Comparison of ENCODE assay signal across 24 cellular contexts in genomic region chr3:19151171-19151570, GRCh38. TPM values are rescaled to one million over a fixed set of nuclear protein-coding genes. Genes with fewer than 3 reads are reported as not detected.
DNase-seq lines count a peak whose midpoint lies in the region; ATAC-seq, FAIRE-seq and TF ChIP-seq lines count a peak whose summit lies in the region.
"Had no signal": no experiment of that assay in that cellular context is flagged by ENCODE, and none has a peak within 500 bp of the region (broad histone marks: within the 10 kb centered on the region; RNA-seq: fewer than 3 reads in every experiment).

No MANE protein-coding gene starts in this region.

- H3K36me3 ChIP-seq in K562 (ENCODE audit: control insufficient read depth, insufficient read depth, low read length): no peaks in the 10 kb centered on the region
- H3K36me3 ChIP-seq in neuron (ENCODE audit: insufficient read depth, low read length): no peaks in the 10 kb centered on the region

- FAIRE-seq in K562 (lab: Jason Lieb, UNC): no peak
- peak; percentile 61 for FAIRE-seq in frontal cortex (lab: Jason Lieb, UNC)
- FAIRE-seq: GM12878 had no signal

- H3K4me1 ChIP-seq in K562 (replicated peaks in 1 of 2; ENCODE audit: control insufficient read depth in 2 of 2, insufficient read depth in 2 of 2, low read length in 2 of 2) (peaks cover 0 to 16% of the 10 kb centered on the region in 2 experiments; a peak in 2 of 5 replicates), neuron (ENCODE audit: insufficient read depth, low read length) (peaks cover 16% of the 10 kb centered on the region)

- TF ChIP-seq CTCF in natural killer cell (IDR thresholded peaks at IDR 0.05) (no peak), K562 (IDR thresholded peaks at IDR 0.05 in 2 of 3, conservative IDR thresholded peaks at IDR 0.05 in 1 of 3; ENCODE audit: insufficient read depth in 2 of 3, low read depth in 1 of 3, low read length in 3 of 3) (no peak)

- H3K4me3 Mint-ChIP-seq in natural killer cell: peak overlapping the region; percentile 26
- no peak overlapping the region for H3K4me3 Mint-ChIP-seq in natural killer cell treated with Interleukin-12 subunit alpha and Interleukin-12 subunit beta and Interleukin-15 and Interleukin-18, amount 100 ng/mL, for 72 hours
- no peak overlapping the region for H3K4me3 Mint-ChIP-seq in activated CD8-positive, alpha-beta memory T cell treated with anti-CD3 and anti-CD28 coated beads, Interleukin-2, amount 10 ng/mL, durations not matched to agents 7 days and 5 days
- H3K4me3 Mint-ChIP-seq: B cell; CD8-positive, alpha-beta memory T cell; HFFc6 had no signal

- H3K4me1 Mint-ChIP-seq in natural killer cell: peaks cover 14 to 24% of the 10 kb centered on the region in 2 donors
- H3K4me1 Mint-ChIP-seq in natural killer cell treated with Interleukin-12 subunit alpha and Interleukin-12 subunit beta and Interleukin-15 and Interleukin-18, amount 100 ng/mL, for 72 hours (ENCODE audit: low read depth in 2 of 2): peaks cover 14 to 16% of the 10 kb centered on the region in 2 donors
- peaks cover 14% of the 10 kb centered on the region for H3K4me1 Mint-ChIP-seq in activated CD8-positive, alpha-beta memory T cell treated with anti-CD3 and anti-CD28 coated beads, Interleukin-2, amount 10 ng/mL, durations not matched to agents 7 days and 5 days

- DNase-seq in natural killer cell (no peak), K562 (ENCODE audit: extremely low read depth in 1 of 4, low spot score in 3 of 4) (no peak), frontal cortex (ENCODE audit: low spot score in 2 of 2) (no peak), OCI-M2 (lab: John Stamatoyannopoulos, UW; ENCODE audit: unreplicated experiment) (no peak), NCI-H1436 (lab: John Stamatoyannopoulos, UW) (no peak)
- DNase-seq in natural killer cell treated with Interleukin-12 subunit alpha and Interleukin-12 subunit beta and Interleukin-15 and Interleukin-18, amount 100 ng/mL, for 72 hours (ENCODE audit: low spot score): no peak
- no peak for DNase-seq in activated CD8-positive, alpha-beta memory T cell treated with anti-CD3 and anti-CD28 coated beads, Interleukin-2, amount 10 ng/mL, durations not matched to agents 7 days and 5 days
- DNase-seq: 8988T; C1 segment of cervical spinal cord; CD4-positive, CD25-positive, alpha-beta regulatory T cell; CD8-positive, alpha-beta memory T cell; COR-L47; DMS 273 treated with DMSO at 0.1 percent for 48 hours; DMS53; DND-41; EL; GOT3; H7; HFFc6 had no signal

- POLR2A ChIA-PET in K562 (lab: Yijun Ruan, JAX): no interaction called here

- no peaks in the 10 kb centered on the region for H3K36me3 Mint-ChIP-seq in natural killer cell
- peaks cover 9% of the 10 kb centered on the region for H3K36me3 Mint-ChIP-seq in natural killer cell treated with Interleukin-12 subunit alpha and Interleukin-12 subunit beta and Interleukin-15 and Interleukin-18, amount 100 ng/mL, for 72 hours
- peaks cover 2% of the 10 kb centered on the region for H3K36me3 Mint-ChIP-seq in activated CD8-positive, alpha-beta memory T cell treated with anti-CD3 and anti-CD28 coated beads, Interleukin-2, amount 10 ng/mL, durations not matched to agents 7 days and 5 days
- H3K36me3 Mint-ChIP-seq: CD4-positive, CD25-positive, alpha-beta regulatory T cell had no signal

- H3K9me3 Mint-ChIP-seq in natural killer cell: no peaks in the 10 kb centered on the region
- H3K9me3 Mint-ChIP-seq in natural killer cell treated with Interleukin-12 subunit alpha and Interleukin-12 subunit beta and Interleukin-15 and Interleukin-18, amount 100 ng/mL, for 72 hours: peaks cover 8% of the 10 kb centered on the region
- no peaks in the 10 kb centered on the region for H3K9me3 Mint-ChIP-seq in activated CD8-positive, alpha-beta memory T cell treated with anti-CD3 and anti-CD28 coated beads, Interleukin-2, amount 10 ng/mL, durations not matched to agents 7 days and 5 days (ENCODE audit: low read depth)
- H3K9me3 Mint-ChIP-seq: CD8-positive, alpha-beta memory T cell had no signal

- H3K27me3 Mint-ChIP-seq in natural killer cell (ENCODE audit: low read depth in 2 of 2): peaks cover 23 to 38% of the 10 kb centered on the region in 2 donors
- H3K27me3 Mint-ChIP-seq in natural killer cell treated with Interleukin-12 subunit alpha and Interleukin-12 subunit beta and Interleukin-15 and Interleukin-18, amount 100 ng/mL, for 72 hours: peaks cover 30 to 40% of the 10 kb centered on the region in 2 donors
- peaks cover 40% of the 10 kb centered on the region for H3K27me3 Mint-ChIP-seq in activated CD8-positive, alpha-beta memory T cell treated with anti-CD3 and anti-CD28 coated beads, Interleukin-2, amount 10 ng/mL, durations not matched to agents 7 days and 5 days

- H3K9me1 ChIP-seq in K562 (ENCODE audit: control insufficient read depth, insufficient read depth, low read length): no peaks in the 10 kb centered on the region

- no peak overlapping the region for H3K9ac ChIP-seq in K562 (ENCODE audit: insufficient read depth in 1 of 2, low read depth in 2 of 2, low read length in 2 of 2)

- H2AFZ ChIP-seq in K562 (ENCODE audit: low read depth, low read length) (no peak overlapping the region), neuron (ENCODE audit: low read depth, low read length) (no peak overlapping the region)

- no peak overlapping the region for H3K27ac Mint-ChIP-seq in natural killer cell
- no peak overlapping the region for H3K27ac Mint-ChIP-seq in natural killer cell treated with Interleukin-12 subunit alpha and Interleukin-12 subunit beta and Interleukin-15 and Interleukin-18, amount 100 ng/mL, for 72 hours
- H3K27ac Mint-ChIP-seq in activated CD8-positive, alpha-beta memory T cell treated with anti-CD3 and anti-CD28 coated beads, Interleukin-2, amount 10 ng/mL, durations not matched to agents 7 days and 5 days: no peak overlapping the region
- H3K27ac Mint-ChIP-seq: B cell; CD4-positive, CD25-positive, alpha-beta regulatory T cell; CD8-positive, alpha-beta memory T cell; HFFc6 had no signal

- H3K79me2 ChIP-seq in K562 (ENCODE audit: control insufficient read depth, insufficient read depth, low read length): no peaks in the 10 kb centered on the region

- no peak for TF ChIP-seq EP300 in K562 (IDR thresholded peaks at IDR 0.05; ENCODE audit: low read length)

- H3K9me3 ChIP-seq in K562 (replicated peaks; ENCODE audit: control insufficient read depth, insufficient read depth, low read depth, low read length) (no peaks in the 10 kb centered on the region), neuron (ENCODE audit: low read length) (no peaks in the 10 kb centered on the region)

- CTCF ChIA-PET in K562 (lab: Yijun Ruan, JAX; ENCODE audit: low intra/inter-chr PET ratio): no interaction called here
- CTCF ChIA-PET in activated CD8-positive, alpha-beta memory T cell treated with anti-CD3 and anti-CD28 coated beads, Interleukin-2, amount 10 ng/mL, durations not matched to agents 7 days and 5 days (lab: Charles Lee): no interaction called here

- no peaks in the 10 kb centered on the region for H3K27me3 ChIP-seq in K562 (ENCODE audit: control insufficient read depth in 2 of 2, insufficient read depth in 2 of 2, low read length in 2 of 2)
- H3K27me3 ChIP-seq in neuron (ENCODE audit: insufficient read depth, low read length): no peaks in the 10 kb centered on the region

- H3K27ac ChIP-seq in K562 (ENCODE audit: extremely low read depth, low read depth, low read length): no peak overlapping the region

- H3K4me2 ChIP-seq in K562 (ENCODE audit: insufficient read depth, low read length): no peak overlapping the region

- no peak for TF ChIP-seq RAD21 in K562 (CRISPR knock-in tag; conservative IDR thresholded peaks at IDR 0.05 in 1 of 2, IDR thresholded peaks at IDR 0.05 in 1 of 2)

- intact Hi-C loops in natural killer cell (cut with micrococcal nuclease): no loop called here
- intact Hi-C loops in K562 (cut with micrococcal nuclease): no loop called here

- WGBS in K562 (ENCODE audit: insufficient coverage, low coverage, missing lambda C conversion rate): 0% methylated on average over 1 of the region's 1 CpG

- no peak overlapping the region for H3K4me3 ChIP-seq in K562
- peak overlapping the region; percentile 75 for H3K4me3 ChIP-seq in neuron (ENCODE audit: low read length)
- H3K4me3 ChIP-seq: GM12878 had no signal

- BruUV-seq in K562 (replicated peaks; lab: Mats Ljungman, UMichigan): no TSS peak

- no peaks in the 10 kb centered on the region for H4K20me1 ChIP-seq in K562 (replicated peaks; ENCODE audit: control insufficient read depth, insufficient read depth, low read length)

- in situ Hi-C loops in K562 (cut with MboI): no loop called here

- ATAC-seq in natural killer cell (no peak), K562 (no peak)
- ATAC-seq in natural killer cell treated with Interleukin-12 subunit alpha and Interleukin-12 subunit beta and Interleukin-15 and Interleukin-18, amount 100 ng/mL, for 72 hours: no peak
- no peak for ATAC-seq in activated CD8-positive, alpha-beta memory T cell treated with anti-CD3 and anti-CD28 coated beads, Interleukin-2, amount 10 ng/mL, durations not matched to agents 7 days and 5 days
- ATAC-seq: GM12878, HCT116 had no signal

- TF ChIP-seq POLR2A in K562 (conservative IDR thresholded peaks at IDR 0.05): no peak

RNA-seq across cellular contexts. Expression of gene KCNH8, which starts 2.9 kb away (rescaled TPM):
- under 1 TPM in 1 of 3 donors, not detected in 2; 0.10 TPM for total RNA-seq in natural killer cell
- total RNA-seq in natural killer cell treated with Interleukin-12 subunit alpha and Interleukin-12 subunit beta and Interleukin-15 and Interleukin-18, amount 100 ng/mL, for 72 hours: not detected
- 0.12 TPM in 2 replicates for total RNA-seq in K562 (2011; cell fraction: chromatin; rRNA removed; ENCODE audit: low replicate concordance)
- 0.13 TPM in 1 of 2 replicates, not detected in the other for total RNA-seq in K562 (2011; cell fraction: nucleolus; rRNA removed)
- total RNA-seq in K562 (2011; cell fraction: nucleoplasm; rRNA removed): 0.15 TPM in 1 of 2 replicates, not detected in the other
- total RNA-seq in K562 (2014; rRNA removed): not detected in 2 replicates
- total RNA-seq in K562 (2014; rRNA removed; fragmentation: Illumina TruSeq; extraction: Trizol): not detected in 2 replicates
- total RNA-seq in K562 (2015; rRNA removed; fragmentation: Illumina TruSeq; extraction: Trizol): 0.04 TPM in 1 of 2 replicates, not detected in the other
- 0.02 TPM in 1 of 2 replicates, not detected in the other for total RNA-seq in K562 (2021)
- polyA plus RNA-seq in K562 (2011; rRNA removed): 0.01 TPM in 1 of 2 replicates, not detected in the other
- 0.01 TPM in 1 of 2 replicates, not detected in the other for polyA plus RNA-seq in K562 (2011; cell fraction: cytosol; rRNA removed)
- polyA plus RNA-seq in K562 (2011; cell fraction: nucleus; rRNA removed): 0.07 TPM in 2 replicates
- polyA plus RNA-seq in K562 (2012): 0.19 TPM in 1 of 2 replicates, not detected in the other
- polyA plus RNA-seq in K562 (2014; fragmentation: Illumina TruSeq; extraction: Trizol): not detected in 2 replicates
- polyA plus RNA-seq in K562 (2014; fragmentation: Nextera tagmentation; extraction: Ambion mirVana): not detected
- polyA plus RNA-seq in K562 (2014; rRNA removed): 0.08 TPM in 1 of 2 replicates, not detected in the other
- 0.04 TPM in 1 of 2 replicates, not detected in the other for polyA minus RNA-seq in K562 (2011; rRNA and poly(A)+ RNA removed)
- not detected in 2 replicates for polyA minus RNA-seq in K562 (2011; cell fraction: cytosol; rRNA and poly(A)+ RNA removed)
- 0.13 and 0.22 TPM in 2 replicates for polyA minus RNA-seq in K562 (2011; cell fraction: nucleus; rRNA and poly(A)+ RNA removed)
- 11.0 TPM for total RNA-seq in frontal cortex
- total RNA-seq in activated CD8-positive, alpha-beta memory T cell treated with anti-CD3 and anti-CD28 coated beads, Interleukin-2, amount 10 ng/mL, durations not matched to agents 7 days and 5 days: under 1 TPM in 1 of 2 experiments, not detected in 1; 0.05 TPM
- total RNA-seq: CD4-positive, CD25-positive, alpha-beta regulatory T cell; CD8-positive, alpha-beta memory T cell; G401; HFFc6 had no signal
- polyA plus RNA-seq: CD8-positive, alpha-beta memory T cell had no signal

Comparison
In these comparisons a context has a peak if more than half of its experiments do, and no peak if none do; other contexts are left out.
1. RNA of gene KCNH8, which starts 2.9 kb away (total RNA-seq): 11.0 TPM in frontal cortex (single experiment); 0.05 TPM in activated CD8-positive, alpha-beta memory T cell treated with anti-CD3 and anti-CD28 coated beads, Interleukin-2, amount 10 ng/mL, durations not matched to agents 7 days and 5 days, not detected in natural killer cell treated with Interleukin-12 subunit alpha and Interleukin-12 subunit beta and Interleukin-15 and Interleukin-18, amount 100 ng/mL, for 72 hours, 0.10 TPM in natural killer cell and 0.02 to 0.15 TPM in K562; every median in the first group is over 10 times any median in the second.